ENCODE assay signal across 8 cellular contexts in genomic region chr14:56119221-56119967, GRCh38. TPM values are rescaled to one million over a fixed set of nuclear protein-coding genes. Genes with fewer than 3 reads are reported as not detected.
DNase-seq lines count a peak whose midpoint lies in the region; ATAC-seq and TF ChIP-seq lines count a peak whose summit lies in the region.

No MANE protein-coding gene starts in this region.

- no peaks in the 10 kb centered on the region for H3K9me3 ChIP-seq in HCT116 (ENCODE audit: control insufficient read depth in 1 of 2, insufficient read depth in 1 of 2, low read depth in 1 of 2, low read length in 2 of 2)
- H3K9me3 ChIP-seq in gastroesophageal sphincter = no peaks in the 10 kb centered on the region

- H3K36me3 Mint-ChIP-seq in Calu3 (ENCODE audit: insufficient read depth, unreplicated experiment) (peaks cover 26% of the 10 kb centered on the region), nephron progenitor cell (ENCODE audit: low read depth) (no peaks in the 10 kb centered on the region)
- H3K36me3 Mint-ChIP-seq in activated T-helper 17 cell treated with anti-CD3 and anti-CD28 coated beads, Interleukin-2, amount 50 U/mL, for 72 hours (ENCODE audit: low read depth) = no peaks in the 10 kb centered on the region

- H3K79me2 ChIP-seq in HCT116 (ENCODE audit: insufficient read depth, low read length) = no peaks in the 10 kb centered on the region

- peak; percentile 42 for DNase-seq in Calu3
- no peak for DNase-seq in HCT116 (ENCODE audit: low read depth, low spot score)
- DNase-seq in NCI-H748 treated with DMSO at 0.1 percent for 48 hours (lab: John Stamatoyannopoulos, UW) = peak; percentile 50
- peak; percentile 69 for DNase-seq in nephron progenitor cell
- no peak for DNase-seq in effector CD8-positive, alpha-beta T cell (lab: John Stamatoyannopoulos, UW)

- peaks cover 45% of the 10 kb centered on the region for H3K4me1 Mint-ChIP-seq in Calu3 (ENCODE audit: low read depth, unreplicated experiment)
- H3K4me1 Mint-ChIP-seq in activated T-helper 17 cell treated with anti-CD3 and anti-CD28 coated beads, Interleukin-2, amount 50 U/mL, for 72 hours = peaks cover 23% of the 10 kb centered on the region
- H3K4me1 Mint-ChIP-seq in nephron progenitor cell = peaks cover 61% of the 10 kb centered on the region

- TF ChIP-seq EP300 in gastroesophageal sphincter (IDR thresholded peaks at IDR 0.05) = no peak

- peaks cover 0 to 12% of the 10 kb centered on the region in 2 experiments; a peak in 2 of 4 replicates for H3K4me1 ChIP-seq in HCT116 (ENCODE audit: control insufficient read depth in 1 of 2, insufficient read depth in 2 of 2, low read length in 2 of 2)
- peaks cover 0 to 61% (median 0%) of the 10 kb centered on the region in 3 donors for H3K4me1 ChIP-seq in gastroesophageal sphincter

- no peak for TF ChIP-seq RAD21 in HCT116 (IDR thresholded peaks at IDR 0.05; ENCODE audit: low read depth)

- TF ChIP-seq POLR2A in HCT116 (IDR thresholded peaks at IDR 0.05; ENCODE audit: borderline replicate concordance, extremely low read depth, insufficient read depth, insufficient read length) = no peak
- no peak for TF ChIP-seq POLR2A in gastroesophageal sphincter (IDR thresholded peaks at IDR 0.05)

- CTCF ChIA-PET in Calu3 (lab: Charles Lee) = interaction anchor here (0.5 kb wide), 1 partner anchor 184 kb away, joined by 4 read pairs; no protein-coding TSS in a partner anchor
- CTCF ChIA-PET in HCT116 (lab: Charles Lee) = no interaction called here

- POLR2A ChIA-PET in HCT116 (lab: Charles Lee) = interaction anchor here (0.5 kb wide), 1 partner anchor 1010 kb away, joined by 3 read pairs; no protein-coding TSS in a partner anchor

- no peak overlapping the region for H3K9ac ChIP-seq in HCT116 (ENCODE audit: low read length)

- H4K20me1 ChIP-seq in HCT116 (ENCODE audit: insufficient read depth) = no peaks in the 10 kb centered on the region

- BruUV-seq in Calu3 (replicated peaks; lab: Mats Ljungman, UMichigan) (no TSS peak), HCT116 (replicated peaks; lab: Mats Ljungman, UMichigan) (no TSS peak)

- no peak overlapping the region for H3K27ac ChIP-seq in HCT116 (ENCODE audit: low read depth, low read length)
- peak overlapping the region; percentile 3 to 93 (median 86) for H3K27ac ChIP-seq in gastroesophageal sphincter

- H3K27ac Mint-ChIP-seq in Calu3 (ENCODE audit: unreplicated experiment) (peak overlapping the region; percentile 86), nephron progenitor cell (peak overlapping the region; percentile 81)
- H3K27ac Mint-ChIP-seq in activated T-helper 17 cell treated with anti-CD3 and anti-CD28 coated beads, Interleukin-2, amount 50 U/mL, for 72 hours = peak overlapping the region; percentile 70

- H3K36me3 ChIP-seq in HCT116 (ENCODE audit: control insufficient read depth in 1 of 2, insufficient read depth in 2 of 2, low read length in 2 of 2) (no peaks in the 10 kb centered on the region), gastroesophageal sphincter (no peaks in the 10 kb centered on the region)

- WGBS in gastroesophageal sphincter (ENCODE audit: low coverage in 1 of 2), 2 donors = 3 to 10% methylated on average over 4 to 11 of the region's 49 CpGs

- H3K27me3 Mint-ChIP-seq in Calu3 (ENCODE audit: unreplicated experiment) (no peaks in the 10 kb centered on the region), nephron progenitor cell (ENCODE audit: low read depth, poor library complexity) (peaks cover 7% of the 10 kb centered on the region)
- peaks cover 16% of the 10 kb centered on the region for H3K27me3 Mint-ChIP-seq in activated T-helper 17 cell treated with anti-CD3 and anti-CD28 coated beads, Interleukin-2, amount 50 U/mL, for 72 hours

- intact Hi-C loops in Calu3 (cut with micrococcal nuclease; ENCODE audit: unreplicated experiment) (loop anchor here (2.0 to 10.0 kb wide), 3 partner anchors 143 to 412 kb away; no protein-coding TSS in a partner anchor), HCT116 (cut with micrococcal nuclease) (loop anchor here (2.0 kb wide), 1 partner anchor 33 kb away; no protein-coding TSS in a partner anchor)

- peak overlapping the region; percentile 33 for H3K4me2 ChIP-seq in HCT116 (ENCODE audit: low read length)

- TF ChIP-seq CTCF in Calu3 (IDR thresholded peaks at IDR 0.05; ENCODE audit: unreplicated experiment) (no peak), HCT116 (IDR thresholded peaks at IDR 0.05 in 2 of 3, conservative IDR thresholded peaks at IDR 0.05 in 1 of 3; ENCODE audit: borderline replicate concordance in 1 of 3, insufficient read depth in 1 of 3, low read depth in 2 of 3, low read length in 2 of 3) (no peak), gastroesophageal sphincter (IDR thresholded peaks at IDR 0.05) (peak in 1 of 4 experiments; percentile 4), nephron progenitor cell (IDR thresholded peaks at IDR 0.05) (no peak)

- no peaks in the 10 kb centered on the region for H3K9me2 ChIP-seq in HCT116 (ENCODE audit: insufficient read depth)

- RAD21 ChIA-PET in HCT116 (lab: Charles Lee; ENCODE audit: low non-redundant PET in 1 of 2, low total read pairs in 2 of 2, uncharacterized antibody in 2 of 2, unreplicated experiment in 2 of 2) = no interaction called here

- H3K9me3 Mint-ChIP-seq in Calu3 (ENCODE audit: low read depth, unreplicated experiment) (no peaks in the 10 kb centered on the region), nephron progenitor cell (no peaks in the 10 kb centered on the region)
- H3K9me3 Mint-ChIP-seq in activated T-helper 17 cell treated with anti-CD3 and anti-CD28 coated beads, Interleukin-2, amount 50 U/mL, for 72 hours = no peaks in the 10 kb centered on the region

- H3K27me3 ChIP-seq in HCT116 (ENCODE audit: insufficient read depth, low read length) (peaks cover 75% of the 10 kb centered on the region), gastroesophageal sphincter (no peaks in the 10 kb centered on the region)

- ATAC-seq in HCT116 (no peak), gastroesophageal sphincter (peak; percentile 23), GM19023 (IDR thresholded peaks at IDR 0.05; ENCODE audit: unreplicated experiment) (no peak)
- ATAC-seq in activated T-helper 17 cell treated with anti-CD3 and anti-CD28 coated beads, Interleukin-2, amount 50 U/mL, for 72 hours (replicated peaks) = peak; percentile 53

- no peak overlapping the region for H2AFZ ChIP-seq in HCT116 (ENCODE audit: low read depth, low read length, poor library complexity, severe bottlenecking)

- H3K4me3 ChIP-seq in HCT116 (replicated peaks in 1 of 2; ENCODE audit: low read depth in 1 of 2, low read length in 2 of 2) (no peak overlapping the region), gastroesophageal sphincter (peak overlapping the region; percentile 65 to 96)

- H3K4me3 Mint-ChIP-seq in Calu3 (ENCODE audit: low read depth, unreplicated experiment) (peak overlapping the region; percentile 96), nephron progenitor cell (peak overlapping the region; percentile 93)
- H3K4me3 Mint-ChIP-seq in activated T-helper 17 cell treated with anti-CD3 and anti-CD28 coated beads, Interleukin-2, amount 50 U/mL, for 72 hours = peak overlapping the region; percentile 81

TF ChIP-seq in HCT116, 20 proteins besides CTCF, POLR2A, EP300 and RAD21:
- TF ChIP-seq JUND (IDR thresholded peaks at IDR 0.05) = no peak
- TF ChIP-seq EZH2phosphoT487 (IDR thresholded peaks at IDR 0.05; ENCODE audit: borderline replicate concordance) = 0 out of 2 replicates have a peak, but pooled peaks have one; percentile 84
- no peak for TF ChIP-seq ZFX (IDR thresholded peaks at IDR 0.05)
- TF ChIP-seq SIN3A (IDR thresholded peaks at IDR 0.05; ENCODE audit: low read depth) = no peak
- TF ChIP-seq SRF (IDR thresholded peaks at IDR 0.05; ENCODE audit: low read depth) = no peak
- TF ChIP-seq EZH2 (IDR thresholded peaks at IDR 0.05) = peak; percentile 97
TF ChIP-seq in HCT116: peak in this region for 2.

RNA-seq across cellular contexts. Expression of gene PELI2, which starts 1.2 kb away (rescaled TPM):
- total RNA-seq in Calu3 (2022) (14.7 and 19.5 TPM in 2 replicates), HCT116 (2021; ENCODE audit: unreplicated experiment) (2.0 TPM), gastroesophageal sphincter (10 to 100 TPM; 10.5 to 30.0 (median 12.3) TPM)
- 0.61 and 0.81 TPM in 2 replicates for polyA plus RNA-seq in HCT116 (2012)
- total RNA-seq in activated T-helper 17 cell treated with anti-CD3 and anti-CD28 coated beads, Interleukin-2, amount 50 U/mL, for 72 hours = 1 to 10 TPM; 1.0 to 2.3 TPM

Comparison
In these comparisons a context has a peak if more than half of its experiments do, and no peak if none do; other contexts are left out.
1. DNase-seq: peak in Calu3 (single experiment), NCI-H748 treated with DMSO at 0.1 percent for 48 hours (single experiment) and nephron progenitor cell (single experiment); none in HCT116 (single experiment) and effector CD8-positive, alpha-beta T cell (single experiment).
2. ATAC-seq: peak in activated T-helper 17 cell treated with anti-CD3 and anti-CD28 coated beads, Interleukin-2, amount 50 U/mL, for 72 hours (single experiment) and gastroesophageal sphincter (single experiment); none in HCT116 (single experiment) and GM19023 (single experiment).
3. H3K4me3 ChIP-seq: peak in gastroesophageal sphincter (2 of 2); none in HCT116 (0 of 2).
4. Peak in every context shown above with its lines, with median percentiles within 50 percentile points of each other: H3K27ac Mint-ChIP-seq and H3K4me3 Mint-ChIP-seq.